ENCODE assay signal across 8 cellular contexts in genomic region chr2:100260712-100261620, GRCh38.
DNase-seq lines count a peak whose midpoint lies in the region; ATAC-seq and TF ChIP-seq lines count a peak whose summit lies in the region.

No MANE protein-coding gene starts in this region.

- H3K9me2 ChIP-seq in Loucy (replicated peaks; ENCODE audit: low read depth, low read length), result no peaks in the 10 kb centered on the region

- no peak overlapping the region for H3K9ac ChIP-seq in Loucy (ENCODE audit: low read depth, low read length, poor library complexity, severe bottlenecking)

- H2AFZ ChIP-seq in Loucy (ENCODE audit: low read length), result no peak overlapping the region

- H3K9me3 ChIP-seq in Loucy (ENCODE audit: insufficient read depth, low read depth, low read length), result no peaks in the 10 kb centered on the region
- H3K9me3 ChIP-seq in T-helper 17 cell (ENCODE audit: control insufficient read depth, low read length, poor library complexity, severe bottlenecking), result no peaks in the 10 kb centered on the region

- H3K4me2 ChIP-seq in Loucy (ENCODE audit: low read depth, low read length, poor library complexity, severe bottlenecking), result no peak overlapping the region

- no peaks in the 10 kb centered on the region for H4K20me1 ChIP-seq in Loucy (ENCODE audit: insufficient read depth, low read length, poor library complexity, severe bottlenecking)

- no peaks in the 10 kb centered on the region for H3K79me2 ChIP-seq in Loucy (ENCODE audit: insufficient read depth, low read length)

- peak; percentile 90 for TF ChIP-seq CTCF in Loucy (conservative IDR thresholded peaks at IDR 0.05; ENCODE audit: low read length)
- TF ChIP-seq CTCF in nephron progenitor cell (IDR thresholded peaks at IDR 0.05), result peak; percentile 73

- no peak overlapping the region for H3K4me3 Mint-ChIP-seq in activated CD4-positive, alpha-beta T cell treated with anti-CD3 and anti-CD28 coated beads, Interleukin-2, amount 10 ng/mL, durations not matched to agents 7 days and 5 days
- H3K4me3 Mint-ChIP-seq in activated CD4-positive, alpha-beta T cell treated with anti-CD3 and anti-CD28 coated beads, Interleukin-2, amount 10 ng/mL, durations not matched to agents 24 days and 14 days, result no peak overlapping the region
- H3K4me3 Mint-ChIP-seq in nephron progenitor cell (no peak overlapping the region), T-helper 17 cell (no peak overlapping the region)

- H3K27me3 Mint-ChIP-seq in activated CD4-positive, alpha-beta T cell treated with anti-CD3 and anti-CD28 coated beads, Interleukin-2, amount 10 ng/mL, durations not matched to agents 7 days and 5 days, result no peaks in the 10 kb centered on the region
- H3K27me3 Mint-ChIP-seq in activated CD4-positive, alpha-beta T cell treated with anti-CD3 and anti-CD28 coated beads, Interleukin-2, amount 10 ng/mL, durations not matched to agents 24 days and 14 days, result no peaks in the 10 kb centered on the region
- H3K27me3 Mint-ChIP-seq in nephron progenitor cell (ENCODE audit: low read depth, poor library complexity), result peaks cover 3% of the 10 kb centered on the region
- peaks cover 8% of the 10 kb centered on the region for H3K27me3 Mint-ChIP-seq in T-helper 17 cell

- no peaks in the 10 kb centered on the region for H3K4me1 Mint-ChIP-seq in activated CD4-positive, alpha-beta T cell treated with anti-CD3 and anti-CD28 coated beads, Interleukin-2, amount 10 ng/mL, durations not matched to agents 7 days and 5 days
- peaks cover 2% of the 10 kb centered on the region for H3K4me1 Mint-ChIP-seq in activated CD4-positive, alpha-beta T cell treated with anti-CD3 and anti-CD28 coated beads, Interleukin-2, amount 10 ng/mL, durations not matched to agents 24 days and 14 days
- peaks cover 12% of the 10 kb centered on the region for H3K4me1 Mint-ChIP-seq in nephron progenitor cell
- H3K4me1 Mint-ChIP-seq in T-helper 17 cell, result no peaks in the 10 kb centered on the region

- POLR2A ChIA-PET in activated CD4-positive, alpha-beta T cell treated with anti-CD3 and anti-CD28 coated beads, Interleukin-2, amount 10 ng/mL, durations not matched to agents 7 days and 5 days (lab: Charles Lee), result no interaction called here

- CTCF ChIA-PET in activated CD4-positive, alpha-beta T cell treated with anti-CD3 and anti-CD28 coated beads, Interleukin-2, amount 10 ng/mL, durations not matched to agents 7 days and 5 days (lab: Charles Lee), result interaction anchor here (0.7 to 3.4 kb wide), 6 partner anchors 13 to 129 kb away, joined by 4 to 27 read pairs (median 6); no protein-coding TSS in a partner anchor

- H3K27ac Mint-ChIP-seq in activated CD4-positive, alpha-beta T cell treated with anti-CD3 and anti-CD28 coated beads, Interleukin-2, amount 10 ng/mL, durations not matched to agents 7 days and 5 days, result no peak overlapping the region
- no peak overlapping the region for H3K27ac Mint-ChIP-seq in activated CD4-positive, alpha-beta T cell treated with anti-CD3 and anti-CD28 coated beads, Interleukin-2, amount 10 ng/mL, durations not matched to agents 24 days and 14 days
- no peak overlapping the region for H3K27ac Mint-ChIP-seq in nephron progenitor cell
- no peak overlapping the region for H3K27ac Mint-ChIP-seq in T-helper 17 cell

- no peaks in the 10 kb centered on the region for H3K4me1 ChIP-seq in Loucy (ENCODE audit: insufficient read depth, low read length, poor library complexity, severe bottlenecking)

- H3K27me3 ChIP-seq in Loucy (ENCODE audit: insufficient read depth, low read length, poor library complexity, severe bottlenecking), result no peaks in the 10 kb centered on the region

- H3K4me3 ChIP-seq in Loucy (ENCODE audit: low read length, poor library complexity, severe bottlenecking), result no peak overlapping the region

- peak; percentile 19 for DNase-seq in activated CD4-positive, alpha-beta T cell treated with anti-CD3 and anti-CD28 coated beads, Interleukin-2, amount 10 ng/mL, durations not matched to agents 7 days and 5 days
- no peak for DNase-seq in activated CD4-positive, alpha-beta T cell treated with anti-CD3 and anti-CD28 coated beads, Interleukin-2, amount 10 ng/mL, durations not matched to agents 24 days and 14 days
- peak; percentile 50 for DNase-seq in T1000 (lab: John Stamatoyannopoulos, UW)
- peak; percentile 90 for DNase-seq in fibroblast of peridontal ligament (ENCODE audit: extremely low read depth)
- DNase-seq in nephron progenitor cell, result peak; percentile 81
- no peak for DNase-seq in T-helper 17 cell

- H3K36me3 Mint-ChIP-seq in activated CD4-positive, alpha-beta T cell treated with anti-CD3 and anti-CD28 coated beads, Interleukin-2, amount 10 ng/mL, durations not matched to agents 7 days and 5 days (ENCODE audit: low read depth), result no peaks in the 10 kb centered on the region
- H3K36me3 Mint-ChIP-seq in activated CD4-positive, alpha-beta T cell treated with anti-CD3 and anti-CD28 coated beads, Interleukin-2, amount 10 ng/mL, durations not matched to agents 24 days and 14 days (ENCODE audit: low read depth), result no peaks in the 10 kb centered on the region
- no peaks in the 10 kb centered on the region for H3K36me3 Mint-ChIP-seq in nephron progenitor cell (ENCODE audit: low read depth)
- no peaks in the 10 kb centered on the region for H3K36me3 Mint-ChIP-seq in T-helper 17 cell (ENCODE audit: low read depth)

- intact Hi-C loops in activated CD4-positive, alpha-beta T cell treated with anti-CD3 and anti-CD28 coated beads, Interleukin-2, amount 10 ng/mL, durations not matched to agents 24 days and 14 days (cut with micrococcal nuclease), result no loop called here

- H3K9me3 Mint-ChIP-seq in activated CD4-positive, alpha-beta T cell treated with anti-CD3 and anti-CD28 coated beads, Interleukin-2, amount 10 ng/mL, durations not matched to agents 7 days and 5 days, result no peaks in the 10 kb centered on the region
- H3K9me3 Mint-ChIP-seq in activated CD4-positive, alpha-beta T cell treated with anti-CD3 and anti-CD28 coated beads, Interleukin-2, amount 10 ng/mL, durations not matched to agents 24 days and 14 days, result no peaks in the 10 kb centered on the region
- H3K9me3 Mint-ChIP-seq in nephron progenitor cell, result no peaks in the 10 kb centered on the region

- H3F3A ChIP-seq in Loucy (ENCODE audit: low read depth), result no peaks in the 10 kb centered on the region

- no peaks in the 10 kb centered on the region for H3K36me3 ChIP-seq in Loucy (ENCODE audit: insufficient read depth, low read length)

- ATAC-seq in GM19328 (IDR thresholded peaks at IDR 0.05; ENCODE audit: unreplicated experiment), result no peak
- ATAC-seq in T-helper 17 cell, result no peak

Comparison
In these comparisons a context has a peak if more than half of its experiments do, and no peak if none do; other contexts are left out.
1. DNase-seq: peak in activated CD4-positive, alpha-beta T cell treated with anti-CD3 and anti-CD28 coated beads, Interleukin-2, amount 10 ng/mL, durations not matched to agents 7 days and 5 days (single experiment), T1000 (single experiment), fibroblast of peridontal ligament (single experiment) and nephron progenitor cell (single experiment); none in activated CD4-positive, alpha-beta T cell treated with anti-CD3 and anti-CD28 coated beads, Interleukin-2, amount 10 ng/mL, durations not matched to agents 24 days and 14 days (single experiment) and T-helper 17 cell (0 of 3).